ENCODE assay signal across 29 cellular contexts in genomic region chr2:9707611-9708010, GRCh38.
"Had no signal": no experiment of that assay in that cellular context is flagged by ENCODE, and none has a peak within 500 bp of the region (broad histone marks: within the 10 kb centered on the region; RNA-seq: fewer than 3 reads in every experiment).

No MANE protein-coding gene starts in this region.

- DNase-seq: activated CD4-positive, alpha-beta T cell treated with anti-CD3 and anti-CD28 coated beads for 36 hours; activated CD4-positive, CD25-positive, alpha-beta regulatory T cell; activated CD8-positive, alpha-beta memory T cell treated with anti-CD3 and anti-CD28 coated beads for 24 hours; activated CD8-positive, alpha-beta memory T cell treated with anti-CD3 and anti-CD28 coated beads, Interleukin-2, amount 50 U/mL, for 4 hours; activated naive CD4-positive, alpha-beta T cell; activated T-cell treated with anti-CD3 and anti-CD28 coated beads, Interleukin-2, amount 50 U/mL, for 48 hours; central memory CD4-positive, alpha-beta T cell; head of caudate nucleus; hippocampal formation; left cardiac atrium; left ventricle myocardium superior; mammary epithelial cell; naive B cell; nucleus accumbens; pancreas; psoas muscle; sigmoid colon; small intestine; stimulated activated CD4-positive, alpha-beta T cell treated with anti-CD3 and anti-CD28 coated beads, Interleukin-4, amount 100 ng/mL, for 4 hours; stimulated activated CD8-positive, alpha-beta memory T cell treated with anti-CD3 and anti-CD28 coated beads, Interleukin-4, amount 100 ng/mL, for 48 hours; stimulated activated naive B cell treated with anti-CD40 and anti-IgM and Interleukin-4, amounts not matched to agents 10 μg/mL and 1 μg/mL and 100 μg/mL, for 72 hours; stomach; thyroid gland; upper lobe of right lung had no signal

- H3K36me3 Mint-ChIP-seq: mesothelial cell of epicardium; stimulated activated naive B cell treated with anti-CD40 and anti-IgM and Interleukin-4, amounts not matched to agents 10 μg/mL and 1 μg/mL and 100 μg/mL, for 72 hours had no signal

- H3K27me3 Mint-ChIP-seq: activated CD4-positive, alpha-beta T cell treated with anti-CD3 and anti-CD28 coated beads for 36 hours had no signal

- H3K27ac ChIP-seq: breast epithelium, gastroesophageal sphincter, pancreas, psoas muscle, sigmoid colon, stomach, thyroid gland, upper lobe of right lung had no signal

- H3K9me3 ChIP-seq: pancreas, psoas muscle, sigmoid colon, stomach, thyroid gland, upper lobe of right lung had no signal

- H3K36me3 ChIP-seq: breast epithelium, gastroesophageal sphincter, pancreas, sigmoid colon, stomach, thyroid gland, upper lobe of right lung had no signal

- H3K4me3 ChIP-seq: breast epithelium, gastroesophageal sphincter, pancreas, psoas muscle, sigmoid colon, stomach, thyroid gland, upper lobe of right lung had no signal

- H3K27ac Mint-ChIP-seq: activated CD4-positive, alpha-beta T cell treated with anti-CD3 and anti-CD28 coated beads for 36 hours; activated naive CD4-positive, alpha-beta T cell treated with anti-CD3 and anti-CD28 coated beads, Interleukin-2, amount 50 U/mL, for 72 hours; mesothelial cell of epicardium; stimulated activated naive B cell treated with anti-CD40 and anti-IgM and Interleukin-4, amounts not matched to agents 10 μg/mL and 1 μg/mL and 100 μg/mL, for 72 hours had no signal

- H3K4me1 ChIP-seq: breast epithelium, pancreas, psoas muscle had no signal

- ATAC-seq: activated CD4-positive, alpha-beta T cell treated with anti-CD3 and anti-CD28 coated beads for 36 hours; activated naive CD4-positive, alpha-beta T cell treated with anti-CD3 and anti-CD28 coated beads, Interleukin-2, amount 50 U/mL, for 72 hours; gastroesophageal sphincter; left cardiac atrium; left ventricle myocardium superior; psoas muscle; stimulated activated naive B cell treated with anti-CD40 and anti-IgM and Interleukin-4, amounts not matched to agents 10 μg/mL and 1 μg/mL and 100 μg/mL, for 72 hours; upper lobe of right lung had no signal

- H3K4me3 Mint-ChIP-seq: activated CD4-positive, alpha-beta T cell treated with anti-CD3 and anti-CD28 coated beads for 36 hours; mesothelial cell of epicardium; naive B cell; stimulated activated naive B cell treated with anti-CD40 and anti-IgM and Interleukin-4, amounts not matched to agents 10 μg/mL and 1 μg/mL and 100 μg/mL, for 72 hours; T-helper 2 cell treated with Interferon-gamma antibody and Interleukin-4, amounts not matched to agents 5 μg/mL and 100 μg/mL, for 36 hours had no signal

- H3K27me3 ChIP-seq: breast epithelium, gastroesophageal sphincter, pancreas, sigmoid colon, stomach, thyroid gland, upper lobe of right lung had no signal

- H3K4me1 Mint-ChIP-seq: mesothelial cell of epicardium, naive B cell had no signal
